ENCODE assay signal across 11 cellular contexts in the genomic region with DNA sequence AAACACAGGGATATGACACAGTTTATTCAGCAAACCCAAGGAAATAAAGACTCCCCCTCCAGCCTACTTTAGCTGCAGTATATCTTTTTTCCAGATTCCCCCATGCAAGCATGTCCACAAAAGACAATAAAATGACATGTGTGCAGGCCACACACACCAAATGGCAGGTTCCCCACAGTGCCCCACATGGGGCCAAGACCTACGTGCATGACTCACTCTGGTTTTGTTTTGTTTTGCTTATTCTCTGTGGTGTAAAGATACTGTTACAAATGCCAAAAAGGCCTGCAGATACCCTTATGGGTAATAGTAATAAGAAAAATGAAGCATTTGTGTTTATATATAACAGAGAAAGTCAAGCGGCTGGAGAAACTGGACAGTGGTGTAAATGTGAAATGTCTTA.
DNase-seq lines count a peak whose midpoint lies in the region; ATAC-seq and TF ChIP-seq lines count a peak whose summit lies in the region.
"Had no signal": no experiment of that assay in that cellular context is flagged by ENCODE, and none has a peak within 500 bp of the region (broad histone marks: within the 10 kb centered on the region; RNA-seq: fewer than 3 reads in every experiment).

No MANE protein-coding gene starts in this region.

- TF ChIP-seq CTCF in fibroblast of pulmonary artery (IDR thresholded peaks at IDR 0.05; ENCODE audit: low read length, missing control alignments): no peak

- peak; percentile 11 for DNase-seq in DMS 273 treated with DMSO at 0.1 percent for 48 hours (lab: John Stamatoyannopoulos, UW)
- DNase-seq in HCEC 1CT: peak; percentile 44
- peak; percentile 41 for DNase-seq in T-helper 2 cell treated with Interferon-gamma antibody and Interleukin-4, amounts not matched to agents 5 μg/mL and 100 μg/mL, for 36 hours (ENCODE audit: low spot score)
- DNase-seq in fibroblast of pulmonary artery (ENCODE audit: low read depth): peak; percentile 8
- DNase-seq in DMS79 treated with DMSO at 0.1 percent for 48 hours (lab: John Stamatoyannopoulos, UW): no peak
- DNase-seq in central memory CD4-positive, alpha-beta T cell: no peak
- DNase-seq in NCI-H1048 (lab: John Stamatoyannopoulos, UW): no peak
- DNase-seq: hippocampal formation, natural killer cell, NCI-H774 had no signal

- H3K4me1 Mint-ChIP-seq in T-helper 2 cell treated with Interferon-gamma antibody and Interleukin-4, amounts not matched to agents 5 μg/mL and 100 μg/mL, for 36 hours (ENCODE audit: low read depth): peaks cover 31% of the 10 kb centered on the region

- no peak overlapping the region for H3K4me3 Mint-ChIP-seq in T-helper 2 cell treated with Interferon-gamma antibody and Interleukin-4, amounts not matched to agents 5 μg/mL and 100 μg/mL, for 36 hours
- H3K4me3 Mint-ChIP-seq: natural killer cell had no signal

- ATAC-seq in GM18511 (IDR thresholded peaks at IDR 0.05; ENCODE audit: unreplicated experiment): no peak
- ATAC-seq: natural killer cell had no signal

- H3K9me3 Mint-ChIP-seq in T-helper 2 cell treated with Interferon-gamma antibody and Interleukin-4, amounts not matched to agents 5 μg/mL and 100 μg/mL, for 36 hours: no peaks in the 10 kb centered on the region
- H3K9me3 Mint-ChIP-seq: natural killer cell had no signal

- no peaks in the 10 kb centered on the region for H3K36me3 Mint-ChIP-seq in T-helper 2 cell treated with Interferon-gamma antibody and Interleukin-4, amounts not matched to agents 5 μg/mL and 100 μg/mL, for 36 hours (ENCODE audit: low read depth)
- H3K36me3 Mint-ChIP-seq: natural killer cell had no signal

- no peak overlapping the region for H3K4me3 ChIP-seq in fibroblast of pulmonary artery (replicated peaks; ENCODE audit: low read depth, low read length)

- no peaks in the 10 kb centered on the region for H3K27me3 Mint-ChIP-seq in T-helper 2 cell treated with Interferon-gamma antibody and Interleukin-4, amounts not matched to agents 5 μg/mL and 100 μg/mL, for 36 hours (ENCODE audit: low read depth)

- H3K27ac Mint-ChIP-seq in T-helper 2 cell treated with Interferon-gamma antibody and Interleukin-4, amounts not matched to agents 5 μg/mL and 100 μg/mL, for 36 hours: peak overlapping the region; percentile 3
- H3K27ac Mint-ChIP-seq: natural killer cell had no signal

Comparison
In these comparisons a context has a peak if more than half of its experiments do, and no peak if none do; other contexts are left out.
1. DNase-seq: peak in DMS 273 treated with DMSO at 0.1 percent for 48 hours (single experiment), HCEC 1CT (single experiment), T-helper 2 cell treated with Interferon-gamma antibody and Interleukin-4, amounts not matched to agents 5 μg/mL and 100 μg/mL, for 36 hours (single experiment) and fibroblast of pulmonary artery (single experiment); none in DMS79 treated with DMSO at 0.1 percent for 48 hours (single experiment), central memory CD4-positive, alpha-beta T cell (single experiment) and NCI-H1048 (single experiment).